Comparison of ENCODE assay signal across 8 cellular contexts in genomic region chr2:111116843-111117665, GRCh38. TPM values are rescaled to one million over a fixed set of nuclear protein-coding genes. Genes with fewer than 3 reads are reported as not detected.
A peak's percentile ranks its signal among the peaks of the same experiment; 100 is the strongest.
DNase-seq lines count a peak whose midpoint lies in the region; ATAC-seq and TF ChIP-seq lines count a peak whose summit lies in the region.

No MANE protein-coding gene starts in this region.

- TF ChIP-seq CTCF in GM10248 (IDR thresholded peaks at IDR 0.05; ENCODE audit: control extremely low read depth, extremely low read depth, low read depth, missing control alignments) (peak; percentile 80), cardiac muscle cell (IDR thresholded peaks at IDR 0.05; ENCODE audit: low read depth, low read length) (peak; percentile 95), osteocyte (IDR thresholded peaks at IDR 0.05) (peak; percentile 93), upper lobe of left lung (IDR thresholded peaks at IDR 0.05) (peak; percentile 74 to 87 (median 79))

- peaks cover 29% of the 10 kb centered on the region for H3K4me1 Mint-ChIP-seq in activated naive CD8-positive, alpha-beta T cell treated with anti-CD3 and anti-CD28 coated beads, Interleukin-2, amount 10 ng/mL, durations not matched to agents 7 days and 5 days
- peaks cover 30% of the 10 kb centered on the region for H3K4me1 Mint-ChIP-seq in osteocyte (ENCODE audit: unreplicated experiment)

- TF ChIP-seq EP300 in upper lobe of left lung (IDR thresholded peaks at IDR 0.05) = no peak

- H3K36me3 Mint-ChIP-seq in activated naive CD8-positive, alpha-beta T cell treated with anti-CD3 and anti-CD28 coated beads, Interleukin-2, amount 10 ng/mL, durations not matched to agents 7 days and 5 days = no peaks in the 10 kb centered on the region
- H3K36me3 Mint-ChIP-seq in osteocyte (ENCODE audit: unreplicated experiment) = peaks cover 1% of the 10 kb centered on the region

- H3K9me3 Mint-ChIP-seq in activated naive CD8-positive, alpha-beta T cell treated with anti-CD3 and anti-CD28 coated beads, Interleukin-2, amount 10 ng/mL, durations not matched to agents 7 days and 5 days = no peaks in the 10 kb centered on the region
- H3K9me3 Mint-ChIP-seq in osteocyte (ENCODE audit: unreplicated experiment) = no peaks in the 10 kb centered on the region

- H3K36me3 ChIP-seq in cardiac muscle cell (no peaks in the 10 kb centered on the region), upper lobe of left lung (no peaks in the 10 kb centered on the region)

- DNase-seq in GM10248 (ENCODE audit: extremely low spot score) (peak; percentile 69), NAMALWA (ENCODE audit: low spot score) (peak; percentile 76), SKM-1 treated with dmso at 0.1 percent for 144 hours (lab: John Stamatoyannopoulos, UW; ENCODE audit: unreplicated experiment) (peak; percentile 72), cardiac muscle cell (ENCODE audit: low read depth in 1 of 2, low spot score in 1 of 2) (peak; percentile 78 to 80), osteocyte (ENCODE audit: extremely low spot score, unreplicated experiment) (peak; percentile 91), upper lobe of left lung (peak; percentile 53 to 73)
- peak; percentile 70 for DNase-seq in activated naive CD8-positive, alpha-beta T cell treated with anti-CD3 and anti-CD28 coated beads, Interleukin-2, amount 10 ng/mL, durations not matched to agents 7 days and 5 days

- peak overlapping the region; percentile 56 for H3K4me3 ChIP-seq in cardiac muscle cell
- H3K4me3 ChIP-seq in upper lobe of left lung = peak overlapping the region in 3 of 4 donors; percentile 22 to 92 (median 77)

- H3K9me3 ChIP-seq in cardiac muscle cell (ENCODE audit: low read depth) = no peaks in the 10 kb centered on the region
- H3K9me3 ChIP-seq in upper lobe of left lung = no peaks in the 10 kb centered on the region

- ATAC-seq in activated naive CD8-positive, alpha-beta T cell treated with anti-CD3 and anti-CD28 coated beads, Interleukin-2, amount 10 ng/mL, durations not matched to agents 7 days and 5 days (ENCODE audit: low read depth) = peak; percentile 38
- ATAC-seq in upper lobe of left lung (ENCODE audit: low FRiP score in 2 of 2) (peak; percentile 47 to 60), HG03175 (IDR thresholded peaks at IDR 0.05; ENCODE audit: unreplicated experiment) (no peak)

- H3K4me3 Mint-ChIP-seq in activated naive CD8-positive, alpha-beta T cell treated with anti-CD3 and anti-CD28 coated beads, Interleukin-2, amount 10 ng/mL, durations not matched to agents 7 days and 5 days = peak overlapping the region; percentile 78
- peak overlapping the region; percentile 76 for H3K4me3 Mint-ChIP-seq in osteocyte (ENCODE audit: unreplicated experiment)

- POLR2A ChIA-PET in GM10248 (lab: Yijun Ruan, JAX) = no interaction called here
- POLR2A ChIA-PET in activated naive CD8-positive, alpha-beta T cell treated with anti-CD3 and anti-CD28 coated beads, Interleukin-2, amount 10 ng/mL, durations not matched to agents 7 days and 5 days (lab: Charles Lee) = no interaction called here

- CTCF ChIA-PET in GM10248 (lab: Yijun Ruan, JAX) = interaction anchor here (1.1 to 1.5 kb wide), 3 partner anchors 10 to 263 kb away, joined by 3 read pairs; no protein-coding TSS in a partner anchor

- 17 to 20% methylated on average over 28 to 33 of the region's 33 CpGs for WGBS in upper lobe of left lung, 2 donors

- no peak for TF ChIP-seq POLR2A in upper lobe of left lung (IDR thresholded peaks at IDR 0.05)

- H3K27ac Mint-ChIP-seq in activated naive CD8-positive, alpha-beta T cell treated with anti-CD3 and anti-CD28 coated beads, Interleukin-2, amount 10 ng/mL, durations not matched to agents 7 days and 5 days = no peak overlapping the region
- H3K27ac Mint-ChIP-seq in osteocyte (ENCODE audit: unreplicated experiment) = peak overlapping the region; percentile 75

- H3K4me1 ChIP-seq in cardiac muscle cell (ENCODE audit: low read depth) (peaks cover 12% of the 10 kb centered on the region), upper lobe of left lung (peaks cover 27 to 48% (median 39%) of the 10 kb centered on the region in 4 donors)

- peaks cover 62% of the 10 kb centered on the region for H3K27me3 Mint-ChIP-seq in activated naive CD8-positive, alpha-beta T cell treated with anti-CD3 and anti-CD28 coated beads, Interleukin-2, amount 10 ng/mL, durations not matched to agents 7 days and 5 days
- H3K27me3 Mint-ChIP-seq in osteocyte (ENCODE audit: unreplicated experiment) = peaks cover 39% of the 10 kb centered on the region

- H3K27ac ChIP-seq in cardiac muscle cell (no peak overlapping the region), upper lobe of left lung (peak overlapping the region in 1 of 4 donors; percentile 14)

- H3K27me3 ChIP-seq in cardiac muscle cell = peaks cover 57% of the 10 kb centered on the region
- H3K27me3 ChIP-seq in upper lobe of left lung = peaks cover 0 to 20% (median 4%) of the 10 kb centered on the region in 4 donors

RNA-seq across cellular contexts. Expression of gene BCL2L11, which starts 3.7 kb away (rescaled TPM):
- 10 to 100 TPM; 17.2 to 21.1 TPM for total RNA-seq in activated naive CD8-positive, alpha-beta T cell treated with anti-CD3 and anti-CD28 coated beads, Interleukin-2, amount 10 ng/mL, durations not matched to agents 7 days and 5 days
- total RNA-seq in cardiac muscle cell (17.3 and 32.9 TPM in 2 replicates), osteocyte (38.9 and 40.4 TPM in 2 replicates), upper lobe of left lung (10 to 100 TPM; 14.8 to 76.5 (median 31.4) TPM)
- polyA plus RNA-seq in cardiac muscle cell = 9.1 and 24.4 TPM in 2 replicates
